ENCODE assay signal across 1 cellular context in genomic region chr6:146410851-146411595, GRCh38.
TF ChIP-seq lines count a peak whose summit lies in the region.

No MANE protein-coding gene starts in this region.

TF ChIP-seq in WTC11, 78 proteins besides CTCF, POLR2A, EP300 and RAD21 (continued from another document):
- TF ChIP-seq, protein P1, sequence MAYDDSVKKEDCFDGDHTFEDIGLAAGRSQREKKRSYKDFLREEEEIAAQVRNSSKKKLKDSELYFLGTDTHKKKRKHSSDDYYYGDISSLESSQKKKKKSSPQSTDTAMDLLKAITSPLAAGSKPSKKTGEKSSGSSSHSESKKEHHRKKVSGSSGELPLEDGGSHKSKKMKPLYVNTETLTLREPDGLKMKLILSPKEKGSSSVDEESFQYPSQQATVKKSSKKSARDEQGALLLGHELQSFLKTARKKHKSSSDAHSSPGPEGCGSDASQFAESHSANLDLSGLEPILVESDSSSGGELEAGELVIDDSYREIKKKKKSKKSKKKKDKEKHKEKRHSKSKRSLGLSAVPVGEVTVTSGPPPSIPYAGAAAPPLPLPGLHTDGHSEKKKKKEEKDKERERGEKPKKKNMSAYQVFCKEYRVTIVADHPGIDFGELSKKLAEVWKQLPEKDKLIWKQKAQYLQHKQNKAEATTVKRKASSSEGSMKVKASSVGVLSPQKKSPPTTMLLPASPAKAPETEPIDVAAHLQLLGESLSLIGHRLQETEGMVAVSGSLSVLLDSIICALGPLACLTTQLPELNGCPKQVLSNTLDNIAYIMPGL (CRISPR knock-in tag; IDR thresholded peaks at IDR 0.05), result no peak
- TF ChIP-seq SMAD4 (CRISPR knock-in tag; IDR thresholded peaks at IDR 0.05), result no peak
